ENCODE assay signal across 22 cellular contexts in genomic region chr10:63099734-63100133, GRCh38. TPM values are rescaled to one million over a fixed set of nuclear protein-coding genes. Genes with fewer than 3 reads are reported as not detected.
A peak's percentile ranks its signal among the peaks of the same experiment; 100 is the strongest.
DNase-seq lines count a peak whose midpoint lies in the region; ATAC-seq, FAIRE-seq and TF ChIP-seq lines count a peak whose summit lies in the region.
"Had no signal": no experiment of that assay in that cellular context is flagged by ENCODE, and none has a peak within 500 bp of the region (broad histone marks: within the 10 kb centered on the region; RNA-seq: fewer than 3 reads in every experiment).

No MANE protein-coding gene starts in this region.

- no peak for TF ChIP-seq EP300 in SK-N-SH (IDR thresholded peaks at IDR 0.05; ENCODE audit: borderline replicate concordance in 1 of 2, low read depth in 1 of 2, low read length in 1 of 2)

- H3K36me3 ChIP-seq in bronchial epithelial cell (ENCODE audit: control insufficient read depth, insufficient read depth, low read length): no peaks in the 10 kb centered on the region
- H3K36me3 ChIP-seq in SK-N-SH (replicated peaks in 1 of 2; ENCODE audit: control insufficient read depth in 1 of 2, insufficient read depth in 2 of 2, low read length in 1 of 2): no peaks in the 10 kb centered on the region
- H3K36me3 ChIP-seq in psoas muscle (ENCODE audit: insufficient read depth in 1 of 2, low read depth in 1 of 2): no peaks in the 10 kb centered on the region
- H3K36me3 ChIP-seq: BLaER1 had no signal

- H3K4me3 ChIP-seq in bronchial epithelial cell (ENCODE audit: low read depth, low read length): no peak overlapping the region
- H3K4me3 ChIP-seq in SK-N-SH (ENCODE audit: low read depth in 2 of 2, low read length in 1 of 2): no peak overlapping the region
- no peak overlapping the region for H3K4me3 ChIP-seq in psoas muscle
- H3K4me3 ChIP-seq: BLaER1 had no signal

- intact Hi-C loops in psoas muscle (cut with DNase I): no loop called here

- ATAC-seq in esophagus mucosa (peak; percentile 61), psoas muscle (no peak)
- ATAC-seq: CD8-positive, alpha-beta T cell had no signal

- no peaks in the 10 kb centered on the region for H3F3A ChIP-seq in SK-N-SH (replicated peaks; ENCODE audit: insufficient read depth)

- CTCF ChIA-PET in SK-N-SH (lab: Yijun Ruan, JAX): interaction anchor here (0.8 kb wide), 1 partner anchor 16 kb away, joined by 3 read pairs; no protein-coding TSS in a partner anchor

- no peaks in the 10 kb centered on the region for H3K9me2 ChIP-seq in SK-N-SH

- no peak for TF ChIP-seq POLR2A in erythroblast (IDR thresholded peaks at IDR 0.05; ENCODE audit: low read length)

- H3K4me1 Mint-ChIP-seq in type B pancreatic cell (ENCODE audit: unreplicated experiment): peaks cover under 1% of the 10 kb centered on the region
- H3K4me1 Mint-ChIP-seq: B cell had no signal

- H3K9me3 ChIP-seq in SK-N-SH (no peaks in the 10 kb centered on the region), psoas muscle (no peaks in the 10 kb centered on the region)
- H3K9me3 ChIP-seq: BLaER1, Caco-2 had no signal

- H3K9ac ChIP-seq in SK-N-SH: no peak overlapping the region
- H3K9ac ChIP-seq: BLaER1 had no signal

- H3K27me3 ChIP-seq in bronchial epithelial cell (ENCODE audit: control insufficient read depth, insufficient read depth, low read length): no peaks in the 10 kb centered on the region
- H3K27me3 ChIP-seq in SK-N-SH (ENCODE audit: insufficient read depth): no peaks in the 10 kb centered on the region
- H3K27me3 ChIP-seq in psoas muscle (ENCODE audit: insufficient read depth in 3 of 3, low read length in 2 of 3): no peaks in the 10 kb centered on the region
- H3K27me3 ChIP-seq: BLaER1 had no signal

- TF ChIP-seq CTCF in bronchial epithelial cell (IDR thresholded peaks at IDR 0.05; ENCODE audit: insufficient read depth, low read length, severe bottlenecking) (no peak), type B pancreatic cell (conservative IDR thresholded peaks at IDR 0.05) (no peak), SK-N-SH (IDR thresholded peaks at IDR 0.05) (no peak), psoas muscle (IDR thresholded peaks at IDR 0.05) (no peak)

- H3K79me2 ChIP-seq in SK-N-SH (ENCODE audit: insufficient read depth): no peaks in the 10 kb centered on the region

- peaks cover 5% of the 10 kb centered on the region for H3K9me3 Mint-ChIP-seq in type B pancreatic cell
- H3K9me3 Mint-ChIP-seq: CD8-positive, alpha-beta T cell had no signal

- no peak overlapping the region for H3K27ac Mint-ChIP-seq in type B pancreatic cell
- H3K27ac Mint-ChIP-seq: B cell; CD8-positive, alpha-beta T cell had no signal

- H3K4me2 ChIP-seq in SK-N-SH: no peak overlapping the region
- H3K4me2 ChIP-seq: BLaER1 had no signal

- no peaks in the 10 kb centered on the region for H4K20me1 ChIP-seq in SK-N-SH (ENCODE audit: insufficient read depth)
- H4K20me1 ChIP-seq: BLaER1 had no signal

- H3K4me1 ChIP-seq in SK-N-SH (ENCODE audit: control insufficient read depth in 1 of 2, insufficient read depth in 2 of 2, low read depth in 1 of 2, low read length in 1 of 2) (no peaks in the 10 kb centered on the region), psoas muscle (no peaks in the 10 kb centered on the region)
- H3K4me1 ChIP-seq: BLaER1, Caco-2 had no signal

- H3K27me3 Mint-ChIP-seq in type B pancreatic cell: no peaks in the 10 kb centered on the region

- H3K4me3 Mint-ChIP-seq in type B pancreatic cell: peak overlapping the region; percentile 24
- H3K4me3 Mint-ChIP-seq: B cell; CD4-positive, CD25-positive, alpha-beta regulatory T cell; CD8-positive, alpha-beta T cell had no signal

- FAIRE-seq in bronchial epithelial cell (lab: Jason Lieb, UNC): no peak
- FAIRE-seq: A204.1, G401.6, GM12892, H54 had no signal

- no peak for TF ChIP-seq RAD21 in SK-N-SH (IDR thresholded peaks at IDR 0.05; ENCODE audit: low read length)

- DNase-seq in DMS53 (lab: John Stamatoyannopoulos, UW) (peak; percentile 32), DMS53 treated with DMSO at 0.1 percent for 48 hours (lab: John Stamatoyannopoulos, UW; ENCODE audit: unreplicated experiment) (no peak), bronchial epithelial cell (ENCODE audit: low read depth) (peak; percentile 56), type B pancreatic cell (ENCODE audit: extremely low spot score, unreplicated experiment) (no peak), SK-N-SH (no peak), psoas muscle (no peak), erythroblast (lab: John Stamatoyannopoulos, UW) (no peak)
- DNase-seq: Caco-2; CD4-positive, CD25-positive, alpha-beta regulatory T cell; CD8-positive, alpha-beta T cell; DND-41; GOT3; HCEC 1CT had no signal

- no peak overlapping the region for H2AFZ ChIP-seq in SK-N-SH (ENCODE audit: low read depth)

- POLR2A ChIA-PET in SK-N-SH (lab: Yijun Ruan, JAX): no interaction called here

- H3K27ac ChIP-seq in SK-N-SH (ENCODE audit: low read depth in 2 of 2, low read length in 1 of 2): no peak overlapping the region
- H3K27ac ChIP-seq in psoas muscle: no peak overlapping the region
- H3K27ac ChIP-seq: 22Rv1, BLaER1, C4-2B had no signal

- no peaks in the 10 kb centered on the region for H3K36me3 Mint-ChIP-seq in type B pancreatic cell
- H3K36me3 Mint-ChIP-seq: CD4-positive, CD25-positive, alpha-beta regulatory T cell; CD8-positive, alpha-beta T cell had no signal

TF ChIP-seq in SK-N-SH, 30 proteins besides CTCF, POLR2A, EP300 and RAD21:
- no peak for TF ChIP-seq IRF3 (IDR thresholded peaks at IDR 0.05; ENCODE audit: low read depth, low read length)
- no peak for TF ChIP-seq SMC3 (IDR thresholded peaks at IDR 0.05; ENCODE audit: low read depth, low read length)
- no peak for TF ChIP-seq NFIC (IDR thresholded peaks at IDR 0.05; ENCODE audit: borderline replicate concordance)
- TF ChIP-seq RXRA (IDR thresholded peaks at IDR 0.05; ENCODE audit: borderline replicate concordance, low read depth): no peak

RNA-seq across cellular contexts. Expression of gene NRBF2, which starts 33.4 kb away (rescaled TPM):
- 40.0 and 58.4 TPM in 2 replicates for total RNA-seq in bronchial epithelial cell
- 17.3 TPM for total RNA-seq in esophagus mucosa
- total RNA-seq in type B pancreatic cell (ENCODE audit: low replicate concordance): 22.1 and 25.0 TPM in 2 replicates
- 8.9 and 13.2 TPM in 2 replicates for polyA plus RNA-seq in SK-N-SH (2012; rRNA removed)
- polyA plus RNA-seq in SK-N-SH (2012; cell fraction: cytosol; rRNA removed): 15.2 and 16.8 TPM in 2 replicates
- polyA plus RNA-seq in SK-N-SH (2012; cell fraction: nucleus; rRNA removed): 2.9 and 5.6 TPM in 2 replicates
- 10 to 100 TPM; 23.1 to 85.3 (median 31.7) TPM for total RNA-seq in psoas muscle
- polyA plus RNA-seq in psoas muscle: 10 to 100 TPM; 17.3 to 23.4 (median 21.4) TPM

Comparison
In these comparisons a context has a peak if more than half of its experiments do, and no peak if none do; other contexts are left out.
1. DNase-seq: peak in DMS53 (single experiment) and bronchial epithelial cell (single experiment); none in DMS53 treated with DMSO at 0.1 percent for 48 hours (single experiment), type B pancreatic cell (single experiment), SK-N-SH (single experiment), psoas muscle (0 of 2) and erythroblast (0 of 2).